ENCODE assay signal across 18 cellular contexts in the genomic region with DNA sequence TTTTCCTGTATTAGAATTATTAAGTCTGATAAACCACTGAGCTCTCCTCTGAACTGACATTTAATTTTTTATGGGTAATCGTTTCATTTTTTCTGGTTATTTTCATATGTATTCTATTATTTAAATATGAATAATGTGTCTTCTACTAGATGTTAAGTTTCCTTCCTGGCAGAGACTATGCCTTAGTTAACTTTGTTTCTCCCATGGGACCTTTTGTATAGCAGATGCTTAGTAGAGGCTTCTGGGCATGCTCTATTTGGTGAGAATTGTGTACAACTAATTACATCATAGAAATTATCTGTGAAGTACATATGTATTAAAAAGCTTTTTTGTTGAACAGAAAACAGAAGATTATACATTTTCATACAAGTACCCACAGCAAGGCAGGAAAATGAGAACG.
"Had no signal": no experiment of that assay in that cellular context is flagged by ENCODE, and none has a peak within 500 bp of the region (broad histone marks: within the 10 kb centered on the region; RNA-seq: fewer than 3 reads in every experiment).

No MANE protein-coding gene starts in this region.

- H3K4me1 ChIP-seq: esophagus squamous epithelium, gastrocnemius medialis, upper lobe of right lung had no signal

- DNase-seq: activated B cell treated with CpG ODN at 0.5 μM for 24 hours; activated CD4-positive, alpha-beta memory T cell treated with anti-CD3 and anti-CD28 coated beads, Interleukin-2, amount 10 ng/mL, durations not matched to agents 7 days and 5 days; activated CD4-positive, alpha-beta T cell treated with anti-CD3 and anti-CD28 coated beads for 48 hours; activated naive CD4-positive, alpha-beta T cell treated with Interleukin-2 at 50 U/mL for 16 hours; activated naive CD8-positive, alpha-beta T cell treated with anti-CD3 and anti-CD28 coated beads, Interleukin-2, amount 10 ng/mL, durations not matched to agents 7 days and 5 days; activated T-cell treated with anti-CD3 and anti-CD28 coated beads, Interleukin-2, amount 50 U/mL, for 1 hour; amygdala; dermis blood vessel endothelial cell; effector memory CD8-positive, alpha-beta T cell; esophagus squamous epithelium; gastrocnemius medialis; head of caudate nucleus; stimulated activated CD4-positive, alpha-beta T cell treated with anti-CD3 and anti-CD28 coated beads, Interleukin-12 subunit alpha, Interleukin-12 subunit beta, amount 100 ng/mL, for 4 hours; stimulated activated CD4-positive, alpha-beta T cell treated with anti-CD3 and anti-CD28 coated beads, Interleukin-1b, Interleukin-23, amount 100 ng/mL, for 48 hours; stimulated activated CD8-positive, alpha-beta memory T cell treated with anti-CD3 and anti-CD28 coated beads, Interleukin-4, amount 100 ng/mL, for 48 hours; stimulated activated naive CD4-positive, alpha-beta T cell; upper lobe of right lung had no signal

- H3K4me3 ChIP-seq: esophagus squamous epithelium, gastrocnemius medialis, upper lobe of right lung had no signal

- H3K27ac ChIP-seq: esophagus squamous epithelium, gastrocnemius medialis, upper lobe of right lung had no signal

- ATAC-seq: effector memory CD8-positive, alpha-beta T cell; gastrocnemius medialis; left lobe of liver; upper lobe of right lung had no signal

- H3K36me3 ChIP-seq: gastrocnemius medialis had no signal

- H3K9me3 ChIP-seq: esophagus squamous epithelium, gastrocnemius medialis, upper lobe of right lung had no signal

- H3K27me3 ChIP-seq: esophagus squamous epithelium, gastrocnemius medialis, upper lobe of right lung had no signal
